Comparison of ENCODE assay signal across 8 cellular contexts in the genomic region with DNA sequence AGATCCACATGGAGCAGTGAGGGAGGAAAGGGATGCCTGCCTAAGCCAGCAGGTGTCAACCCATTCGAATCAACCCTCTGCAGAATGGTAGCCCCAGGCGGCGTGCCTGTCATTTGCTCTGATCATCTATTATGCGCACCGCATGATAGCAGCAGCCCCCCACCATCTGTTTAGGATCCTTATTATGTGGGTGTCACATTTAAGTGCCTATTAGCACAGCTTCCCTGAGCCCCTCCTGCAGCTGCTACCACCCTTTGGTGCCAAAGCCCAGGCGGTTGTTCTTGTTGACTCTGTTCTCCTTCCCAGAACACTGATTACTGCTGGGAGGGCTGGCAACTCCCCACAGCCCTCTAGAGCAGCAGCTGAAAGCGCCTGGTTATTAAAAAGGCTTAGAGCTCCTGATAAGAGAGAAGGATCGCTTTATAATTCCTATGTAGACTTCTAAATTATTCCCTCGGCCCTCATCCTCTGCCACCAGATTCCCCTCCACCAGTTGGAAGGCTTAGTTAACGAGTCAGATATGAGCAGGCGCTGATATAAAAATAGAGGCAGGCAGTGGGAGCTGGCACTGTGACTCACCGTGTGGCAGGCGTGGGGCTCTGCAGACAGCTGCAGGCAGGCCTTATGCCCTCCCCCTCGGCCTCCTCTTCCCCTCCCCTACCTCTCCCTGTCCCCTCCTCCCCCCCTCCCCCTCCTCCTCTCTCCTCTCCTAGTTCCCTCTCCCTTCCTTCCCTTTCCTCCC. TPM values are rescaled to one million over a fixed set of nuclear protein-coding genes. Genes with fewer than 3 reads are reported as not detected.
A peak's percentile ranks its signal among the peaks of the same experiment; 100 is the strongest.
DNase-seq lines count a peak whose midpoint lies in the region; ATAC-seq, FAIRE-seq and TF ChIP-seq lines count a peak whose summit lies in the region.

No MANE protein-coding gene starts in this region.

- no peak overlapping the region for H3K18ac ChIP-seq in H1 (ENCODE audit: extremely low read depth, low read length)

- H3K9me3 ChIP-seq in H1 (ENCODE audit: insufficient read depth in 2 of 2, low read depth in 1 of 2, low read length in 1 of 2) = no peaks in the 10 kb centered on the region

- H3K4me3 Mint-ChIP-seq in stimulated activated memory B cell treated with anti-CD40 and anti-IgM and Interleukin-4, amounts not matched to agents 10 μg/mL and 1 μg/mL and 100 μg/mL, for 72 hours = no peak overlapping the region

- peaks cover 11% of the 10 kb centered on the region; the same call in 1 of the 2 replicates for H3K23me2 ChIP-seq in H1 (ENCODE audit: low read depth, low read length)

- H3K23ac ChIP-seq in H1 (ENCODE audit: insufficient read length) = no peak overlapping the region

- TF ChIP-seq RAD21 in H1 (IDR thresholded peaks at IDR 0.05 in 1 of 2, conservative IDR thresholded peaks at IDR 0.05 in 1 of 2; ENCODE audit: low read depth in 2 of 2, low read length in 2 of 2) = no peak

- H4K8ac ChIP-seq in H1 (ENCODE audit: extremely low read depth, insufficient read depth, low read length) = no peak overlapping the region

- no peak for ATAC-seq in HG03354 (IDR thresholded peaks at IDR 0.05; ENCODE audit: poor library complexity, severe bottlenecking, unreplicated experiment)
- no peak for ATAC-seq in stimulated activated memory B cell treated with anti-CD40 and anti-IgM and Interleukin-4, amounts not matched to agents 10 μg/mL and 1 μg/mL and 100 μg/mL, for 72 hours

- no peak overlapping the region for H3K9ac ChIP-seq in H1 (replicated peaks in 1 of 4; ENCODE audit: extremely low read depth in 1 of 4, low read depth in 3 of 4, low read length in 3 of 4)

- peaks cover 13 to 42% (median 39%) of the 10 kb centered on the region in 4 experiments for H3K27me3 ChIP-seq in H1 (replicated peaks in 1 of 4; ENCODE audit: control insufficient read depth in 3 of 4, extremely low read depth in 1 of 4, insufficient read depth in 3 of 4, low read length in 3 of 4)

- H3K27me3 Mint-ChIP-seq in stimulated activated memory B cell treated with anti-CD40 and anti-IgM and Interleukin-4, amounts not matched to agents 10 μg/mL and 1 μg/mL and 100 μg/mL, for 72 hours = peaks cover 49% of the 10 kb centered on the region

- WGBS in H1 (ENCODE audit: extremely low coverage in 1 of 2, insufficient coverage in 1 of 2, insufficient read length in 1 of 2, insufficient replicate concordance in 2 of 2, low coverage in 1 of 2, low lambda C conversion rate in 2 of 2, missing lambda C conversion rate in 1 of 2), 2 experiments = 41% methylated on average over 11 of the region's 14 CpGs; no CpG with 5 or more reads in 1 of the 2 experiments

- H2AK5ac ChIP-seq in H1 (ENCODE audit: low read depth, low read length) = no peak overlapping the region; the same call in 1 of the 2 replicates

- H2BK20ac ChIP-seq in H1 (ENCODE audit: low read length) = no peak overlapping the region

- H3K4me1 Mint-ChIP-seq in stimulated activated memory B cell treated with anti-CD40 and anti-IgM and Interleukin-4, amounts not matched to agents 10 μg/mL and 1 μg/mL and 100 μg/mL, for 72 hours = peaks cover 31% of the 10 kb centered on the region

- H3K4me2 ChIP-seq in H1 (ENCODE audit: insufficient read depth in 1 of 2, low read depth in 2 of 2, low read length in 2 of 2) = peak overlapping the region; percentile 21 to 36; a peak in 3 of 4 replicates

- DNase-seq in D341Med (ENCODE audit: low spot score) (peak; percentile 89), LHCN-M2 (ENCODE audit: low read depth) (peak; percentile 92), RKO (ENCODE audit: low spot score) (peak; percentile 66), H1 (ENCODE audit: low read depth in 1 of 2, low spot score in 2 of 2) (no peak), mucosa of gallbladder (ENCODE audit: low spot score) (peak; percentile 16), OCI-M2 (lab: John Stamatoyannopoulos, UW; ENCODE audit: unreplicated experiment) (no peak)

- H2AFZ ChIP-seq in H1 (ENCODE audit: low read length) = no peak overlapping the region

- TF ChIP-seq EP300 in H1 (IDR thresholded peaks at IDR 0.05; ENCODE audit: borderline replicate concordance in 1 of 2, low read depth in 2 of 2, low read length in 2 of 2) = no peak

- no peaks in the 10 kb centered on the region for H3K79me1 ChIP-seq in H1 (ENCODE audit: low read depth, low read length)

- 0 out of 2 replicates have a peak overlapping the region, but pooled peaks have one; percentile 10 for H2BK5ac ChIP-seq in H1 (ENCODE audit: low read depth, low read length)

- no peaks in the 10 kb centered on the region for H3K36me3 Mint-ChIP-seq in stimulated activated memory B cell treated with anti-CD40 and anti-IgM and Interleukin-4, amounts not matched to agents 10 μg/mL and 1 μg/mL and 100 μg/mL, for 72 hours

- no peak overlapping the region for H3K4ac ChIP-seq in H1 (replicated peaks; ENCODE audit: insufficient read length, low read depth, low read length)

- H3K4me1 ChIP-seq in H1 (replicated peaks in 1 of 4; ENCODE audit: control insufficient read depth in 3 of 4, insufficient read depth in 4 of 4, low read length in 3 of 4) = peaks cover 19 to 42% (median 29%) of the 10 kb centered on the region in 4 experiments

- H2BK12ac ChIP-seq in H1 (ENCODE audit: low read depth, low read length) = peak overlapping the region; percentile 55; the same call in 1 of the 2 replicates

- H4K20me1 ChIP-seq in H1 (replicated peaks in 1 of 2; ENCODE audit: control insufficient read depth in 1 of 2, insufficient read depth in 2 of 2, low read length in 2 of 2) = no peaks in the 10 kb centered on the region

- no peak for TF ChIP-seq POLR2A in H1 (IDR thresholded peaks at IDR 0.05; ENCODE audit: control extremely low read depth in 1 of 2, low read depth in 2 of 2, low read length in 2 of 2)

- no peak overlapping the region for H3K27ac ChIP-seq in H1 (ENCODE audit: low read depth, low read length)

- TF ChIP-seq CTCF in H1 (IDR thresholded peaks at IDR 0.05; ENCODE audit: control extremely low read depth in 1 of 3, insufficient read depth in 1 of 3, low read depth in 1 of 3, low read length in 3 of 3) = no peak

- CTCF ChIA-PET in H1 (lab: Charles Lee; ENCODE audit: partially characterized antibody) = interaction anchor here (1.0 to 5.1 kb wide), 14 partner anchors 8 to 152 kb away, joined by 3 to 47 read pairs (median 4); no protein-coding TSS in a partner anchor

- no peaks in the 10 kb centered on the region for H3K36me3 ChIP-seq in H1 (ENCODE audit: control insufficient read depth in 2 of 4, insufficient read depth in 4 of 4, low read length in 3 of 4)

- H3K4me3 ChIP-seq in H1 (ENCODE audit: extremely low read depth in 1 of 4, insufficient read depth in 2 of 4, low read depth in 3 of 4, low read length in 4 of 4) = peak overlapping the region in 2 of 4 experiments; percentile 10 to 18; a peak in 1 of 8 replicates

- POLR2A ChIA-PET in H1 (lab: Charles Lee; ENCODE audit: partially characterized antibody) = interaction anchor here (0.9 to 6.9 kb wide), 6 partner anchors 9 to 97 kb away, joined by 3 to 48 read pairs (median 4); partner anchors contain the start of genes ACTA1, CCSAP and NUP133

- H2BK120ac ChIP-seq in H1 (replicated peaks; ENCODE audit: low read depth, low read length) = no peak overlapping the region

- FAIRE-seq in H1 (lab: Jason Lieb, UNC) = no peak

- H2BK15ac ChIP-seq in H1 (ENCODE audit: low read length) = peak overlapping the region; percentile 46; the same call in 1 of the 2 replicates

- no peaks in the 10 kb centered on the region for H3K9me3 Mint-ChIP-seq in stimulated activated memory B cell treated with anti-CD40 and anti-IgM and Interleukin-4, amounts not matched to agents 10 μg/mL and 1 μg/mL and 100 μg/mL, for 72 hours

- H4K91ac ChIP-seq in H1 (replicated peaks; ENCODE audit: insufficient read length, low read length) = no peak overlapping the region

- no peak overlapping the region for H4K5ac ChIP-seq in H1 (ENCODE audit: insufficient read length, low read depth, low read length)

- no peak overlapping the region for H3K27ac Mint-ChIP-seq in stimulated activated memory B cell treated with anti-CD40 and anti-IgM and Interleukin-4, amounts not matched to agents 10 μg/mL and 1 μg/mL and 100 μg/mL, for 72 hours

- no peak overlapping the region for H3K56ac ChIP-seq in H1 (replicated peaks; ENCODE audit: insufficient read length, low read depth, low read length)

- H3K14ac ChIP-seq in H1 (ENCODE audit: insufficient read length) = no peak overlapping the region

- H3K79me2 ChIP-seq in H1 (ENCODE audit: control insufficient read depth in 1 of 2, insufficient read depth in 2 of 2, low read length in 2 of 2) = no peaks in the 10 kb centered on the region

TF ChIP-seq in H1, 55 proteins besides CTCF, POLR2A, EP300 and RAD21 (continues in another document):
- TF ChIP-seq MAX (IDR thresholded peaks at IDR 0.05) (no peak), BRCA1 (IDR thresholded peaks at IDR 0.05; ENCODE audit: low read depth, low read length) (no peak), TEAD4 (IDR thresholded peaks at IDR 0.05; ENCODE audit: low read depth, low read length) (no peak), CBX8 (IDR thresholded peaks at IDR 0.05; ENCODE audit: borderline replicate concordance, low read depth, low read length) (no peak), SIX5 (IDR thresholded peaks at IDR 0.05; ENCODE audit: low read depth, low read length) (no peak), CHD2 (IDR thresholded peaks at IDR 0.05; ENCODE audit: low read length) (no peak), SIN3A (conservative IDR thresholded peaks at IDR 0.05 in 1 of 2, IDR thresholded peaks at IDR 0.05 in 1 of 2; ENCODE audit: low read depth in 1 of 2, low read length in 2 of 2) (peak in 1 of 2 experiments; percentile 43; a peak in 1 of 4 replicates)

RNA-seq across cellular contexts. Expression of gene ACTA1, which starts 23.0 kb away (rescaled TPM):
- total RNA-seq in LHCN-M2 (2014; rRNA removed) (0.34 TPM in 1 of 2 replicates, not detected in the other), mucosa of gallbladder (0.17 TPM)
- polyA plus RNA-seq in LHCN-M2 (2012) = not detected
- total RNA-seq in H1 (2021; fragmentation: NEBNext Ultra II Directional; extraction: Animal tissue kit (Norgen Biotek cat#: 25700)) = 56.2 and 58.2 TPM in 2 replicates
- 23.5 and 49.6 TPM in 2 replicates for polyA plus RNA-seq in H1 (2011; rRNA removed)
- polyA plus RNA-seq in H1 (2011; cell fraction: cytosol; rRNA removed) = 29.2 TPM
- 34.0 TPM for polyA plus RNA-seq in H1 (2011; cell fraction: nucleus; rRNA removed)
- 27.7 to 38.9 TPM (median 29.2 TPM) in 4 replicates for polyA plus RNA-seq in H1 (2012, experiment 1 of 2)
- polyA plus RNA-seq in H1 (2012, experiment 2 of 2) = 32.8 TPM
- polyA plus RNA-seq in H1 (2013, experiment 1 of 2) = 60.4 TPM
- 60.9 TPM for polyA plus RNA-seq in H1 (2013, experiment 2 of 2)
- polyA minus RNA-seq in H1 (2011; rRNA and poly(A)+ RNA removed) = 9.3 and 14.8 TPM in 2 replicates
- polyA minus RNA-seq in H1 (2011; cell fraction: cytosol; rRNA and poly(A)+ RNA removed) = 31.8 TPM
- 13.7 TPM for polyA minus RNA-seq in H1 (2011; cell fraction: nucleus; rRNA and poly(A)+ RNA removed)

Comparison
In these comparisons a context has a peak if more than half of its experiments do, and no peak if none do; other contexts are left out.
1. DNase-seq: peak in D341Med (single experiment), LHCN-M2 (single experiment), RKO (single experiment) and mucosa of gallbladder (single experiment); none in H1 (0 of 2) and OCI-M2 (single experiment).
2. RNA of gene ACTA1, which starts 23.0 kb away (total RNA-seq): 56.2 to 58.2 TPM in H1; 0.34 TPM in LHCN-M2 and 0.17 TPM in mucosa of gallbladder (single experiment); every median in the first group is over 10 times any median in the second.